22 cellular contexts compared by ENCODE assay signal in genomic region chr3:71721002-71721401, GRCh38. TPM values are rescaled to one million over a fixed set of nuclear protein-coding genes. Genes with fewer than 3 reads are reported as not detected.
DNase-seq lines count a peak whose midpoint lies in the region; ATAC-seq and TF ChIP-seq lines count a peak whose summit lies in the region.
"Had no signal": no experiment of that assay in that cellular context is flagged by ENCODE, and none has a peak within 500 bp of the region (broad histone marks: within the 10 kb centered on the region; RNA-seq: fewer than 3 reads in every experiment).

No MANE protein-coding gene starts in this region.

- DNase-seq in activated CD4-positive, alpha-beta T cell treated with anti-CD3 and anti-CD28 coated beads for 36 hours = no peak
- DNase-seq in activated CD4-positive, alpha-beta T cell treated with anti-CD3 and anti-CD28 coated beads for 48 hours = no peak
- no peak for DNase-seq in CD14-positive monocyte (ENCODE audit: low spot score)
- DNase-seq in activated CD8-positive, alpha-beta T cell treated with anti-CD3 and anti-CD28 coated beads for 36 hours = no peak
- no peak for DNase-seq in immature natural killer cell
- DNase-seq in GM10266 (ENCODE audit: extremely low spot score) = no peak
- DNase-seq in gastrocnemius medialis = no peak
- DNase-seq: DMS79; effector CD8-positive, alpha-beta T cell; foreskin keratinocyte; GM23248; mesendoderm; NCI-H146; substantia nigra; upper lobe of left lung had no signal

- ATAC-seq in activated CD4-positive, alpha-beta T cell treated with anti-CD3 and anti-CD28 coated beads for 36 hours = no peak
- ATAC-seq in activated CD8-positive, alpha-beta T cell treated with anti-CD3 and anti-CD28 coated beads for 36 hours = no peak
- ATAC-seq in HG03280 (IDR thresholded peaks at IDR 0.05; ENCODE audit: unreplicated experiment) = no peak
- ATAC-seq in gastrocnemius medialis = no peak
- ATAC-seq: esophagus mucosa, foreskin keratinocyte had no signal

- no peak overlapping the region for H3K27ac ChIP-seq in gastrocnemius medialis
- H3K27ac ChIP-seq: foreskin keratinocyte, GM23248, KMS-11 had no signal

- no peak for TF ChIP-seq POLR2A in gastrocnemius medialis (IDR thresholded peaks at IDR 0.05)

- H3K27me3 ChIP-seq in gastrocnemius medialis = no peaks in the 10 kb centered on the region
- H3K27me3 ChIP-seq: upper lobe of left lung had no signal

- CTCF ChIA-PET in activated CD4-positive, alpha-beta T cell treated with anti-CD3 and anti-CD28 coated beads for 36 hours (lab: Charles Lee) = interaction anchor here (0.6 to 2.1 kb wide), 4 partner anchors 9 to 651 kb away, joined by 3 to 12 read pairs (median 4); no protein-coding TSS in a partner anchor
- CTCF ChIA-PET in activated CD8-positive, alpha-beta T cell treated with anti-CD3 and anti-CD28 coated beads for 36 hours (lab: Charles Lee) = interaction anchor here (1.1 to 6.6 kb wide), 2 partner anchors 9 to 11 kb away, joined by 5 to 51 read pairs; no protein-coding TSS in a partner anchor

- H3K4me3 Mint-ChIP-seq in activated CD4-positive, alpha-beta T cell treated with anti-CD3 and anti-CD28 coated beads for 36 hours = peak overlapping the region; percentile 24
- peak overlapping the region in 1 of 2 donors; percentile 76 for H3K4me3 Mint-ChIP-seq in CD14-positive monocyte
- peak overlapping the region; percentile 86 for H3K4me3 Mint-ChIP-seq in activated CD8-positive, alpha-beta T cell treated with anti-CD3 and anti-CD28 coated beads for 36 hours
- peak overlapping the region; percentile 39 to 95 (median 93) for H3K4me3 Mint-ChIP-seq in immature natural killer cell

- H3K36me3 ChIP-seq in gastrocnemius medialis = no peaks in the 10 kb centered on the region
- H3K36me3 ChIP-seq: upper lobe of left lung had no signal

- H3K9me3 ChIP-seq in gastrocnemius medialis = no peaks in the 10 kb centered on the region
- H3K9me3 ChIP-seq: upper lobe of left lung had no signal

- no peak for TF ChIP-seq CTCF in CD14-positive monocyte (IDR thresholded peaks at IDR 0.05)
- TF ChIP-seq CTCF in activated CD8-positive, alpha-beta T cell treated with anti-CD3 and anti-CD28 coated beads for 36 hours (IDR thresholded peaks at IDR 0.05) = no peak
- no peak for TF ChIP-seq CTCF in GM10266 (IDR thresholded peaks at IDR 0.05; ENCODE audit: control insufficient read depth, insufficient read depth, low read depth, missing control alignments)
- TF ChIP-seq CTCF in gastrocnemius medialis (IDR thresholded peaks at IDR 0.05 in 4 of 5, conservative IDR thresholded peaks at IDR 0.05 in 1 of 5) = no peak

- H3K4me1 Mint-ChIP-seq in activated CD4-positive, alpha-beta T cell treated with anti-CD3 and anti-CD28 coated beads for 36 hours = peaks cover 70% of the 10 kb centered on the region
- peaks cover 80% of the 10 kb centered on the region for H3K4me1 Mint-ChIP-seq in CD14-positive monocyte
- H3K4me1 Mint-ChIP-seq in activated CD8-positive, alpha-beta T cell treated with anti-CD3 and anti-CD28 coated beads for 36 hours (ENCODE audit: low read depth) = peaks cover 69% of the 10 kb centered on the region
- peaks cover 82 to 87% of the 10 kb centered on the region in 2 donors for H3K4me1 Mint-ChIP-seq in immature natural killer cell

- no peaks in the 10 kb centered on the region for H3K27me3 Mint-ChIP-seq in activated CD4-positive, alpha-beta T cell treated with anti-CD3 and anti-CD28 coated beads for 36 hours
- H3K27me3 Mint-ChIP-seq in CD14-positive monocyte (ENCODE audit: low read depth in 3 of 3) = peaks cover 1 to 4% (median 2%) of the 10 kb centered on the region in 3 donors
- H3K27me3 Mint-ChIP-seq in activated CD8-positive, alpha-beta T cell treated with anti-CD3 and anti-CD28 coated beads for 36 hours = no peaks in the 10 kb centered on the region
- peaks cover 2 to 6% (median 5%) of the 10 kb centered on the region in 3 donors for H3K27me3 Mint-ChIP-seq in immature natural killer cell (ENCODE audit: low read depth in 3 of 3)

- in situ Hi-C loops in gastrocnemius medialis (cut with MboI; ENCODE audit: low sequenced_read_pairs in 4 of 4) = loop anchor here in 3 of 4 donors (10.0 to 25.0 kb wide), 3 partner anchors 1091 to 1366 kb away; no protein-coding TSS in a partner anchor

- H3K4me1 ChIP-seq in gastrocnemius medialis = peaks cover 21 to 25% of the 10 kb centered on the region in 2 donors

- POLR2A ChIA-PET in activated CD4-positive, alpha-beta T cell treated with anti-CD3 and anti-CD28 coated beads for 36 hours (lab: Charles Lee) = no interaction called here
- POLR2A ChIA-PET in activated CD8-positive, alpha-beta T cell treated with anti-CD3 and anti-CD28 coated beads for 36 hours (lab: Charles Lee) = interaction anchor here (1.0 to 1.3 kb wide), 3 partner anchors 9 to 194 kb away, joined by 3 to 8 read pairs (median 3); no protein-coding TSS in a partner anchor

- H3K4me3 ChIP-seq in gastrocnemius medialis = no peak overlapping the region
- H3K4me3 ChIP-seq: GM23248, skin epidermis, upper lobe of left lung had no signal

- intact Hi-C loops in activated CD4-positive, alpha-beta T cell treated with anti-CD3 and anti-CD28 coated beads for 36 hours (cut with DNase I, micrococcal nuclease) = loop anchor here (2.0 to 10.0 kb wide), 6 partner anchors 16 to 1274 kb away; partner anchors contain the start of genes PPP4R2 (in 1 of the 2), PROK2 (in 1 of the 2) and RYBP (in 1 of the 2)
- intact Hi-C loops in CD14-positive monocyte (cut with micrococcal nuclease) = loop anchor here in 1 of 2 donors (10.0 kb wide), 1 partner anchor 1124 kb away; the partner anchor contains the start of gene SHQ1
- intact Hi-C loops in activated CD8-positive, alpha-beta T cell treated with anti-CD3 and anti-CD28 coated beads for 36 hours (cut with micrococcal nuclease) = loop anchor here (10.0 kb wide), 1 partner anchor 1104 kb away; no protein-coding TSS in a partner anchor
- intact Hi-C loops in gastrocnemius medialis (cut with DNase I; ENCODE audit: low total_unique reads) = loop anchor here (10.0 kb wide), 1 partner anchor 1784 kb away; no protein-coding TSS in a partner anchor

- peak overlapping the region; percentile 95 for H3K27ac Mint-ChIP-seq in activated CD4-positive, alpha-beta T cell treated with anti-CD3 and anti-CD28 coated beads for 36 hours
- H3K27ac Mint-ChIP-seq in CD14-positive monocyte (peak overlapping the region; percentile 91 to 100 (median 97)), immature natural killer cell (peak overlapping the region; percentile 87 to 95 (median 92))
- peak overlapping the region; percentile 97 for H3K27ac Mint-ChIP-seq in activated CD8-positive, alpha-beta T cell treated with anti-CD3 and anti-CD28 coated beads for 36 hours
- H3K27ac Mint-ChIP-seq: brain had no signal

- H3K9me3 Mint-ChIP-seq in activated CD4-positive, alpha-beta T cell treated with anti-CD3 and anti-CD28 coated beads for 36 hours (ENCODE audit: low read depth) = no peaks in the 10 kb centered on the region
- H3K9me3 Mint-ChIP-seq in CD14-positive monocyte = peaks cover 0 to 4% (median 0%) of the 10 kb centered on the region in 7 donors
- H3K9me3 Mint-ChIP-seq in activated CD8-positive, alpha-beta T cell treated with anti-CD3 and anti-CD28 coated beads for 36 hours = no peaks in the 10 kb centered on the region
- H3K9me3 Mint-ChIP-seq in immature natural killer cell = no peaks in the 10 kb centered on the region
- H3K9me3 Mint-ChIP-seq: brain had no signal

- H3K36me3 Mint-ChIP-seq in activated CD4-positive, alpha-beta T cell treated with anti-CD3 and anti-CD28 coated beads for 36 hours (ENCODE audit: low read depth) = peaks cover 13% of the 10 kb centered on the region
- peaks cover 25 to 31% of the 10 kb centered on the region in 2 donors for H3K36me3 Mint-ChIP-seq in CD14-positive monocyte
- H3K36me3 Mint-ChIP-seq in activated CD8-positive, alpha-beta T cell treated with anti-CD3 and anti-CD28 coated beads for 36 hours (ENCODE audit: low read depth) = peaks cover 12% of the 10 kb centered on the region
- H3K36me3 Mint-ChIP-seq in immature natural killer cell = peaks cover 0 to 5% (median 4%) of the 10 kb centered on the region in 3 donors

RNA-seq across cellular contexts. Expression of gene EIF4E3, which starts 4.2 kb away (rescaled TPM):
- total RNA-seq in activated CD4-positive, alpha-beta T cell treated with anti-CD3 and anti-CD28 coated beads for 36 hours = 10 to 100 TPM; 28.7 to 29.7 TPM
- 100 to 1,000 TPM in 1 of 2 donors, 10 to 100 TPM in 1; 58.6 to 111 TPM for polyA plus RNA-seq in CD14-positive monocyte
- total RNA-seq in activated CD8-positive, alpha-beta T cell treated with anti-CD3 and anti-CD28 coated beads for 36 hours = 10 to 100 TPM; 29.3 to 30.4 TPM
- polyA plus RNA-seq in immature natural killer cell = 10 to 100 TPM; 20.0 to 44.3 (median 36.1) TPM
- 10 to 100 TPM; 25.0 to 51.0 (median 42.8) TPM for total RNA-seq in gastrocnemius medialis

RNA-seq across cellular contexts. Expression of gene GPR27, which starts 32.7 kb away (rescaled TPM):
- total RNA-seq in activated CD4-positive, alpha-beta T cell treated with anti-CD3 and anti-CD28 coated beads for 36 hours = 1 to 10 TPM; 1.2 to 1.6 TPM
- polyA plus RNA-seq in CD14-positive monocyte = 10 to 100 TPM in 1 of 2 donors, 1 to 10 TPM in 1; 6.6 to 19.6 TPM
- total RNA-seq in activated CD8-positive, alpha-beta T cell treated with anti-CD3 and anti-CD28 coated beads for 36 hours = under 1 TPM; 0.40 to 0.47 TPM
- polyA plus RNA-seq in immature natural killer cell = 1 to 10 TPM in 1 of 3 donors, under 1 TPM in 1, not detected in 1; 0.22 to 1.3 TPM
- total RNA-seq in gastrocnemius medialis = under 1 TPM in 3 of 4 donors, not detected in 1; 0.20 to 0.69 (median 0.39) TPM
- total RNA-seq: A172, GM23248, myocyte had no signal
- polyA plus RNA-seq: GM23248 had no signal
